ENCODE assay signal across 21 cellular contexts in genomic region chr16:2770781-2771111, GRCh38. TPM values are rescaled to one million over a fixed set of nuclear protein-coding genes. Genes with fewer than 3 reads are reported as not detected.
DNase-seq lines count a peak whose midpoint lies in the region; ATAC-seq, FAIRE-seq and TF ChIP-seq lines count a peak whose summit lies in the region.
"Had no signal": no experiment of that assay in that cellular context is flagged by ENCODE, and none has a peak within 500 bp of the region (broad histone marks: within the 10 kb centered on the region; RNA-seq: fewer than 3 reads in every experiment).

No MANE protein-coding gene starts in this region.

- H3K27ac ChIP-seq in suprapubic skin: peak overlapping the region; percentile 84
- H3K27ac ChIP-seq: HL-60, right atrium auricular region, uterus had no signal

- H3K27me3 ChIP-seq in suprapubic skin: no peaks in the 10 kb centered on the region
- H3K27me3 ChIP-seq: right atrium auricular region, uterus had no signal

- peak in 1 of 2 donors; percentile 53 for DNase-seq in activated naive CD4-positive, alpha-beta T cell treated with anti-CD3 and anti-CD28 coated beads, Interleukin-2, amount 50 U/mL, for 72 hours (ENCODE audit: low spot score in 2 of 2)
- DNase-seq in activated naive CD4-positive, alpha-beta T cell treated with Interleukin-2 at 50 U/mL for 16 hours: no peak
- DNase-seq in T-helper 17 cell (no peak), glutamatergic neuron (no peak), suprapubic skin (ENCODE audit: low spot score in 2 of 2) (no peak), frontal cortex (ENCODE audit: low spot score in 2 of 2) (no peak), C1 segment of cervical spinal cord (lab: John Stamatoyannopoulos, UW) (no peak), D341Med (ENCODE audit: low spot score) (no peak)
- DNase-seq: activated CD8-positive, alpha-beta memory T cell treated with anti-CD3 and anti-CD28 coated beads, Interleukin-2, amount 50 U/mL, for 48 hours; hippocampal formation; naive B cell; NCI-H187; uterus had no signal

- no peak for FAIRE-seq in frontal cortex (lab: Jason Lieb, UNC)

- H3K27me3 Mint-ChIP-seq in T-helper 17 cell (no peaks in the 10 kb centered on the region), glutamatergic neuron (ENCODE audit: unreplicated experiment) (peaks cover 27% of the 10 kb centered on the region)
- H3K27me3 Mint-ChIP-seq: naive B cell had no signal

- H3K9me3 Mint-ChIP-seq in activated naive CD4-positive, alpha-beta T cell treated with anti-CD3 and anti-CD28 coated beads, Interleukin-2, amount 50 U/mL, for 72 hours: no peaks in the 10 kb centered on the region
- H3K9me3 Mint-ChIP-seq in glutamatergic neuron (ENCODE audit: unreplicated experiment): peaks cover 19% of the 10 kb centered on the region

- H3K9me3 ChIP-seq in T-helper 17 cell (ENCODE audit: control insufficient read depth, low read length, poor library complexity, severe bottlenecking) (no peaks in the 10 kb centered on the region), suprapubic skin (no peaks in the 10 kb centered on the region)
- H3K9me3 ChIP-seq: right atrium auricular region, uterus had no signal

- peaks cover 16 to 20% of the 10 kb centered on the region in 2 donors for H3K36me3 Mint-ChIP-seq in activated naive CD4-positive, alpha-beta T cell treated with anti-CD3 and anti-CD28 coated beads, Interleukin-2, amount 50 U/mL, for 72 hours
- H3K36me3 Mint-ChIP-seq in T-helper 17 cell (ENCODE audit: low read depth) (peaks cover 7% of the 10 kb centered on the region), glutamatergic neuron (ENCODE audit: unreplicated experiment) (peaks cover 11% of the 10 kb centered on the region)

- no peak overlapping the region for H3K4me3 ChIP-seq in suprapubic skin
- H3K4me3 ChIP-seq: right atrium auricular region, uterus had no signal

- peak overlapping the region; percentile 34 to 44 for H3K27ac Mint-ChIP-seq in activated naive CD4-positive, alpha-beta T cell treated with anti-CD3 and anti-CD28 coated beads, Interleukin-2, amount 50 U/mL, for 72 hours
- H3K27ac Mint-ChIP-seq in T-helper 17 cell (peak overlapping the region; percentile 89), glutamatergic neuron (ENCODE audit: unreplicated experiment) (peak overlapping the region; percentile 62)

- WGBS in suprapubic skin: 56% methylated on average over 2 of the region's 2 CpGs

- no peak for TF ChIP-seq EP300 in suprapubic skin (IDR thresholded peaks at IDR 0.05)

- TF ChIP-seq CTCF in glutamatergic neuron (IDR thresholded peaks at IDR 0.05; ENCODE audit: partially characterized antibody, unreplicated experiment) (no peak), suprapubic skin (IDR thresholded peaks at IDR 0.05) (no peak)

- peaks cover 40% of the 10 kb centered on the region for H3K4me1 Mint-ChIP-seq in T-helper 17 cell
- H3K4me1 Mint-ChIP-seq in glutamatergic neuron (ENCODE audit: low read depth, unreplicated experiment): peaks cover 5% of the 10 kb centered on the region

- H3K4me3 Mint-ChIP-seq in T-helper 17 cell (peak overlapping the region; percentile 19), glutamatergic neuron (ENCODE audit: unreplicated experiment) (no peak overlapping the region)
- H3K4me3 Mint-ChIP-seq: naive B cell had no signal

- H3K36me3 ChIP-seq in suprapubic skin: peaks cover 84% of the 10 kb centered on the region
- H3K36me3 ChIP-seq: uterus had no signal

- no peak for TF ChIP-seq POLR2A in suprapubic skin (IDR thresholded peaks at IDR 0.05)

- no peak for ATAC-seq in activated naive CD4-positive, alpha-beta T cell treated with anti-CD3 and anti-CD28 coated beads, Interleukin-2, amount 50 U/mL, for 72 hours
- no peak for ATAC-seq in T-helper 17 cell

- H3K4me1 ChIP-seq in suprapubic skin: peaks cover 54% of the 10 kb centered on the region

RNA-seq across cellular contexts. Expression of gene ELOB, which starts 6.3 kb away (rescaled TPM):
- 100 to 1,000 TPM; 218 to 224 TPM for total RNA-seq in activated naive CD4-positive, alpha-beta T cell treated with anti-CD3 and anti-CD28 coated beads, Interleukin-2, amount 50 U/mL, for 72 hours
- 100 to 1,000 TPM; 121 to 131 TPM for total RNA-seq in T-helper 17 cell
- 183 TPM for total RNA-seq in glutamatergic neuron (ENCODE audit: unreplicated experiment)
- total RNA-seq in suprapubic skin: 100 to 1,000 TPM; 174 to 249 (median 213) TPM
- 128 TPM for total RNA-seq in frontal cortex

RNA-seq across cellular contexts. Expression of gene PRSS33, which starts 16.6 kb away (rescaled TPM):
- total RNA-seq in activated naive CD4-positive, alpha-beta T cell treated with anti-CD3 and anti-CD28 coated beads, Interleukin-2, amount 50 U/mL, for 72 hours: not detected
- total RNA-seq in T-helper 17 cell: not detected
- total RNA-seq in glutamatergic neuron (ENCODE audit: unreplicated experiment): 0.39 TPM
- not detected for total RNA-seq in suprapubic skin
- not detected for total RNA-seq in frontal cortex
- total RNA-seq: cerebellum, esophagus mucosa, H7, left lobe of liver, LHCN-M2, right atrium auricular region, RPMI7951 had no signal

RNA-seq across cellular contexts. Expression of gene SRRM2, which starts 18.3 kb away (rescaled TPM):
- 100 to 1,000 TPM; 624 to 790 TPM for total RNA-seq in activated naive CD4-positive, alpha-beta T cell treated with anti-CD3 and anti-CD28 coated beads, Interleukin-2, amount 50 U/mL, for 72 hours
- 1,000 to 10,000 TPM; 1,185 to 1,285 TPM for total RNA-seq in T-helper 17 cell
- 699 TPM for total RNA-seq in glutamatergic neuron (ENCODE audit: unreplicated experiment)
- 1,000 to 10,000 TPM in 1 of 4 donors, 100 to 1,000 TPM in 3; 484 to 1,595 (median 654) TPM for total RNA-seq in suprapubic skin
- 40.8 TPM for total RNA-seq in frontal cortex

RNA-seq across cellular contexts. Expression of gene PRSS41, which starts 27.5 kb away (rescaled TPM):
- not detected for total RNA-seq in activated naive CD4-positive, alpha-beta T cell treated with anti-CD3 and anti-CD28 coated beads, Interleukin-2, amount 50 U/mL, for 72 hours
- total RNA-seq in T-helper 17 cell: not detected
- not detected for total RNA-seq in glutamatergic neuron (ENCODE audit: unreplicated experiment)
- not detected for total RNA-seq in suprapubic skin
- total RNA-seq in frontal cortex: not detected
- total RNA-seq: cerebellum, esophagus mucosa, H7, left lobe of liver, LHCN-M2, right atrium auricular region, RPMI7951, uterus had no signal

RNA-seq across cellular contexts. Expression of gene PRSS21, which starts 46.3 kb away (rescaled TPM):
- 1 to 10 TPM; 1.8 to 2.4 TPM for total RNA-seq in activated naive CD4-positive, alpha-beta T cell treated with anti-CD3 and anti-CD28 coated beads, Interleukin-2, amount 50 U/mL, for 72 hours
- total RNA-seq in T-helper 17 cell (1 to 10 TPM in 1 of 2 donors, not detected in 1; 1.6 TPM), glutamatergic neuron (ENCODE audit: unreplicated experiment) (not detected), suprapubic skin (1 to 10 TPM in 2 of 4 donors, under 1 TPM in 1, not detected in 1; 0.87 to 7.6 (median 1.3) TPM), frontal cortex (not detected)
- total RNA-seq: cerebellum, left lobe of liver, LHCN-M2, right atrium auricular region, RPMI7951, uterus had no signal

Comparison
In these comparisons a context has a peak if more than half of its experiments do, and no peak if none do; other contexts are left out.
1. H3K27ac Mint-ChIP-seq: peak in every context shown above with its lines; median percentile 89 in T-helper 17 cell; 62 in glutamatergic neuron; 39 in activated naive CD4-positive, alpha-beta T cell treated with anti-CD3 and anti-CD28 coated beads, Interleukin-2, amount 50 U/mL, for 72 hours.
2. RNA of gene SRRM2, which starts 18.3 kb away (total RNA-seq): 1,185 to 1,285 TPM in T-helper 17 cell, 624 to 790 TPM in activated naive CD4-positive, alpha-beta T cell treated with anti-CD3 and anti-CD28 coated beads, Interleukin-2, amount 50 U/mL, for 72 hours, 484 to 1,595 TPM in suprapubic skin and 699 TPM in glutamatergic neuron (single experiment); 40.8 TPM in frontal cortex (single experiment); every median in the first group is over 10 times any median in the second.